Comparison of ENCODE assay signal across 26 cellular contexts in the genomic region with DNA sequence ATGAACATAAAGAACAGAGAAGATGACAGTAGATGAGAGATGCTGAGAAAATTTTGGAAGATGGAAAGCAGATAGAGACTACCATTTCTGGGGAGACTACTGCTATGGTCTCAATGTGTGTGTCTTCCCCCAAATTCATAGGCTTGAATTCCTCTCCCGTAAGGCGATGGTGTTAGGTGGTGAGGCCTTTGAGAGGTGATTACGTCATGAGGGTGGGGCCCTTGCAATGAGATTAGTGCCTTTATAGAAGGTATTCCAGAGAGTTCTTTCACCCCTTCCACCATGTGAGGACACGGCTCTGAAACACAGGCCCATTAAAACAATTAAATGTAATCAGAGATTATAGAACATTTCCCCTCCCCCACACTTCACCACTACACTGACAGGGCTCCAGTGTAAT. TPM values are rescaled to one million over a fixed set of nuclear protein-coding genes. Genes with fewer than 3 reads are reported as not detected.
DNase-seq lines count a peak whose midpoint lies in the region; ATAC-seq, FAIRE-seq and TF ChIP-seq lines count a peak whose summit lies in the region.
"Had no signal": no experiment of that assay in that cellular context is flagged by ENCODE, and none has a peak within 500 bp of the region (broad histone marks: within the 10 kb centered on the region; RNA-seq: fewer than 3 reads in every experiment).

No MANE protein-coding gene starts in this region.

- H3K36me3 ChIP-seq in HepG2 (replicated peaks in 1 of 2; ENCODE audit: control insufficient read depth in 1 of 2, insufficient read depth in 2 of 2, low read length in 2 of 2) (no peaks in the 10 kb centered on the region), right lobe of liver (no peaks in the 10 kb centered on the region), heart left ventricle (no peaks in the 10 kb centered on the region)
- H3K36me3 ChIP-seq: HAP-1, SJCRH30 had no signal

- no peaks in the 10 kb centered on the region for H4K20me1 ChIP-seq in HepG2 (ENCODE audit: insufficient read depth, low read length)
- H4K20me1 ChIP-seq: BLaER1 treated with 17β-estradiol and CSF1 and Interleukin-3, amounts not matched to agents 10 nM and 100 nM had no signal

- TF ChIP-seq RAD21 in HepG2 (CRISPR knock-in tag; IDR thresholded peaks at IDR 0.05): no peak

- POLR2A ChIA-PET in HepG2 (lab: Yijun Ruan, JAX): no interaction called here

- H3K9ac ChIP-seq in HepG2 (ENCODE audit: insufficient read depth, low read depth, low read length): no peak overlapping the region
- H3K9ac ChIP-seq: BLaER1 treated with 17β-estradiol and CSF1 and Interleukin-3, amounts not matched to agents 10 nM and 100 nM had no signal

- ATAC-seq in HepG2: no peak
- ATAC-seq in right lobe of liver: no peak
- ATAC-seq in memory B cell (ENCODE audit: low read depth): no peak
- ATAC-seq in heart left ventricle: no peak
- ATAC-seq: GM23338, K562, Panc1 had no signal

- in situ Hi-C loops in HepG2 (cut with HindIII; ENCODE audit: extremely low pct_ligation_motif_present, low pct_unique_long_range_greater_than_20kb): no loop called here

- CTCF ChIA-PET in HepG2 (lab: Yijun Ruan, JAX; ENCODE audit: low intra/inter-chr PET ratio, low total read pairs): no interaction called here

- WGBS in HepG2 (ENCODE audit: low lambda C conversion rate): 68% methylated on average over 4 of the region's 4 CpGs
- 65% methylated on average over 3 of the region's 4 CpGs for WGBS in right lobe of liver (ENCODE audit: insufficient coverage, low coverage, low lambda C conversion rate, missing lambda C conversion rate)
- WGBS in heart left ventricle, 4 donors: 82 to 90% (median 87%) methylated on average over 4 of the region's 4 CpGs

- TF ChIP-seq POLR2A in HepG2 (IDR thresholded peaks at IDR 0.05; ENCODE audit: insufficient read depth in 1 of 2, low read depth in 2 of 2, low read length in 2 of 2): no peak
- no peak for TF ChIP-seq POLR2A in right lobe of liver (IDR thresholded peaks at IDR 0.05)
- no peak for TF ChIP-seq POLR2A in heart left ventricle (IDR thresholded peaks at IDR 0.05)

- no peak overlapping the region for H3K4me3 Mint-ChIP-seq in memory B cell
- H3K4me3 Mint-ChIP-seq: GM23338 had no signal

- no peaks in the 10 kb centered on the region for H3K27me3 Mint-ChIP-seq in memory B cell
- H3K27me3 Mint-ChIP-seq: CD8-positive, alpha-beta memory T cell had no signal

- H3K79me2 ChIP-seq in HepG2 (ENCODE audit: insufficient read depth, low read length): no peaks in the 10 kb centered on the region

- H3K4me2 ChIP-seq in HepG2 (ENCODE audit: low read depth, low read length): no peak overlapping the region
- H3K4me2 ChIP-seq: BLaER1 treated with 17β-estradiol and CSF1 and Interleukin-3, amounts not matched to agents 10 nM and 100 nM; GM23338 had no signal

- H3K9me3 Mint-ChIP-seq in memory B cell: peaks cover 16% of the 10 kb centered on the region

- H3K27ac Mint-ChIP-seq in memory B cell: peak overlapping the region; percentile 67
- H3K27ac Mint-ChIP-seq: GM23338 had no signal

- TF ChIP-seq EP300 in HepG2 (IDR thresholded peaks at IDR 0.05; ENCODE audit: low read depth in 2 of 2, low read length in 2 of 2) (no peak), HepG2 (CRISPR knock-in tag; IDR thresholded peaks at IDR 0.05; ENCODE audit: borderline replicate concordance) (no peak)

- FAIRE-seq in HepG2 (lab: Jason Lieb, UNC) (no peak), urothelium cell line (lab: Jason Lieb, UNC) (peak; percentile 97)
- FAIRE-seq: K562 had no signal

- H3K4me1 Mint-ChIP-seq in memory B cell: peaks cover 34% of the 10 kb centered on the region
- H3K4me1 Mint-ChIP-seq: GM23338 had no signal

- H3K27ac ChIP-seq in HepG2 (ENCODE audit: extremely low read length, insufficient read depth, low read length) (no peak overlapping the region), right lobe of liver (no peak overlapping the region), heart left ventricle (no peak overlapping the region)
- H3K27ac ChIP-seq: 22Rv1; BLaER1 treated with 17β-estradiol and CSF1 and Interleukin-3, amounts not matched to agents 10 nM and 100 nM; SJCRH30 had no signal

- H3K27me3 ChIP-seq in HepG2 (ENCODE audit: control insufficient read depth in 1 of 2, insufficient read depth in 2 of 2, low read length in 2 of 2) (no peaks in the 10 kb centered on the region), right lobe of liver (no peaks in the 10 kb centered on the region), heart left ventricle (no peaks in the 10 kb centered on the region)
- H3K27me3 ChIP-seq: BLaER1 treated with 17β-estradiol and CSF1 and Interleukin-3, amounts not matched to agents 10 nM and 100 nM; SJCRH30 had no signal

- H3K36me3 Mint-ChIP-seq in memory B cell: peaks cover 46% of the 10 kb centered on the region

- H3K4me3 ChIP-seq in HepG2 (replicated peaks in 1 of 3; ENCODE audit: insufficient read depth in 1 of 3, low read depth in 2 of 3, low read length in 3 of 3) (no peak overlapping the region), right lobe of liver (no peak overlapping the region), heart left ventricle (no peak overlapping the region)
- H3K4me3 ChIP-seq: BLaER1 treated with 17β-estradiol and CSF1 and Interleukin-3, amounts not matched to agents 10 nM and 100 nM; GM23338; HAP-1; K562; SJCRH30 had no signal

- no peak overlapping the region for H2AFZ ChIP-seq in HepG2 (ENCODE audit: low read length)
- H2AFZ ChIP-seq: GM23338 had no signal

- H3K4me1 ChIP-seq in HepG2 (ENCODE audit: insufficient read depth, low read length) (no peaks in the 10 kb centered on the region), right lobe of liver (no peaks in the 10 kb centered on the region), heart left ventricle (no peaks in the 10 kb centered on the region)
- H3K4me1 ChIP-seq: HAP-1, SJCRH30 had no signal

- BruUV-seq in HepG2 (replicated peaks; lab: Mats Ljungman, UMichigan): no TSS peak

- DNase-seq in NCI-H82 (lab: John Stamatoyannopoulos, UW): peak; percentile 16
- no peak for DNase-seq in NCI-H82 treated with DMSO at 0.1 percent for 48 hours (lab: John Stamatoyannopoulos, UW; ENCODE audit: unreplicated experiment)
- DNase-seq in HepG2 (ENCODE audit: low spot score): no peak
- DNase-seq in right lobe of liver: no peak
- no peak for DNase-seq in memory B cell (ENCODE audit: low spot score in 2 of 2)
- DNase-seq in urothelium cell line (ENCODE audit: low spot score): no peak
- DNase-seq in NCI-H1092 (lab: John Stamatoyannopoulos, UW): no peak
- no peak for DNase-seq in heart left ventricle
- DNase-seq: ACHN; Calu3; CD8-positive, alpha-beta memory T cell; DMS153; GDM1; MM.1S; NCI-H1048; NCI-H146; NCI-H2029; NCI-H2227 treated with DMSO at 0.1 percent for 48 hours; NCI-H510A; SJCRH30 had no signal

- TF ChIP-seq CTCF in HepG2 (CRISPR knock-in tag; IDR thresholded peaks at IDR 0.05) (no peak), right lobe of liver (IDR thresholded peaks at IDR 0.05) (no peak), heart left ventricle (IDR thresholded peaks at IDR 0.05) (no peak)

- intact Hi-C loops in HepG2 (cut with micrococcal nuclease; ENCODE audit: unreplicated experiment) (no loop called here), right lobe of liver (cut with DNase I) (no loop called here), heart left ventricle (cut with DNase I) (loop anchor here in 1 of 10 donors (2.0 kb wide), 1 partner anchor 53 kb away; no protein-coding TSS in a partner anchor)

- no peaks in the 10 kb centered on the region for H3K9me3 ChIP-seq in HepG2 (ENCODE audit: low read length)
- H3K9me3 ChIP-seq in right lobe of liver: no peaks in the 10 kb centered on the region
- H3K9me3 ChIP-seq in heart left ventricle: peaks cover 0 to 31% (median 16%) of the 10 kb centered on the region in 12 donors
- H3K9me3 ChIP-seq: SJCRH30 had no signal

TF ChIP-seq in HepG2, 621 proteins besides CTCF, POLR2A, EP300 and RAD21 (continues in another document):
- no peak for TF ChIP-seq ZNF768 (CRISPR knock-in tag; IDR thresholded peaks at IDR 0.05)

RNA-seq across cellular contexts. Expression of a gene that starts 23.9 kb away (rescaled TPM):
- total RNA-seq in HepG2 (2016; rRNA removed; fragmentation: Illumina TruSeq; extraction: Trizol) (not detected in 2 replicates), right lobe of liver (under 1 TPM; 0.37 to 0.90 (median 0.50) TPM), heart left ventricle (1 to 10 TPM in 2 of 9 donors, under 1 TPM in 5, not detected in 2; 0.15 to 3.2 (median 0.87) TPM)
- total RNA-seq in HepG2 (2016; cell fraction: cytosol; rRNA removed; fragmentation: Illumina TruSeq; extraction: Trizol; ENCODE audit: low read depth): not detected in 2 replicates
- not detected in 2 replicates for total RNA-seq in HepG2 (2016; cell fraction: insoluble cytoplasmic fraction; rRNA removed; fragmentation: Illumina TruSeq; extraction: Trizol)
- total RNA-seq in HepG2 (2016; cell fraction: membrane; rRNA removed; fragmentation: Illumina TruSeq; extraction: Trizol): not detected in 2 replicates
- not detected in 2 replicates for total RNA-seq in HepG2 (2016; cell fraction: nucleus; rRNA removed; fragmentation: Illumina TruSeq; extraction: Trizol)
- polyA plus RNA-seq in HepG2 (2011; rRNA removed) (0.04 and 0.05 TPM in 2 replicates), heart left ventricle (under 1 TPM; 0.15 to 0.32 TPM)
- polyA plus RNA-seq in HepG2 (2011; cell fraction: cytosol; rRNA removed): 0.05 and 0.07 TPM in 2 replicates
- 0.12 and 0.40 TPM in 2 replicates for polyA plus RNA-seq in HepG2 (2011; cell fraction: nucleus; rRNA removed)
- 0.13 and 0.21 TPM in 2 replicates for polyA plus RNA-seq in HepG2 (2012)
- polyA plus RNA-seq in HepG2 (2016; cell fraction: cytosol; fragmentation: Illumina TruSeq; extraction: Trizol; ENCODE audit: low read depth): not detected in 2 replicates
- polyA plus RNA-seq in HepG2 (2016; cell fraction: insoluble cytoplasmic fraction; fragmentation: Illumina TruSeq; extraction: Trizol; ENCODE audit: low read depth): not detected in 2 replicates
- polyA plus RNA-seq in HepG2 (2016; cell fraction: membrane; fragmentation: Illumina TruSeq; extraction: Trizol; ENCODE audit: low read depth): not detected in 2 replicates
- polyA plus RNA-seq in HepG2 (2016; cell fraction: nucleus; fragmentation: Illumina TruSeq; extraction: Trizol; ENCODE audit: insufficient read depth, low read depth): not detected in 2 replicates
- polyA minus RNA-seq in HepG2 (2011; rRNA and poly(A)+ RNA removed; ENCODE audit: low replicate concordance): 0.26 TPM in 1 of 2 replicates, not detected in the other
- polyA minus RNA-seq in HepG2 (2011; cell fraction: cytosol; rRNA and poly(A)+ RNA removed): not detected in 2 replicates
- polyA minus RNA-seq in HepG2 (2011; cell fraction: nucleus; rRNA and poly(A)+ RNA removed): 0.13 TPM in 1 of 2 replicates, not detected in the other
- total RNA-seq: SJCRH30 had no signal
